In the genomic region with DNA sequence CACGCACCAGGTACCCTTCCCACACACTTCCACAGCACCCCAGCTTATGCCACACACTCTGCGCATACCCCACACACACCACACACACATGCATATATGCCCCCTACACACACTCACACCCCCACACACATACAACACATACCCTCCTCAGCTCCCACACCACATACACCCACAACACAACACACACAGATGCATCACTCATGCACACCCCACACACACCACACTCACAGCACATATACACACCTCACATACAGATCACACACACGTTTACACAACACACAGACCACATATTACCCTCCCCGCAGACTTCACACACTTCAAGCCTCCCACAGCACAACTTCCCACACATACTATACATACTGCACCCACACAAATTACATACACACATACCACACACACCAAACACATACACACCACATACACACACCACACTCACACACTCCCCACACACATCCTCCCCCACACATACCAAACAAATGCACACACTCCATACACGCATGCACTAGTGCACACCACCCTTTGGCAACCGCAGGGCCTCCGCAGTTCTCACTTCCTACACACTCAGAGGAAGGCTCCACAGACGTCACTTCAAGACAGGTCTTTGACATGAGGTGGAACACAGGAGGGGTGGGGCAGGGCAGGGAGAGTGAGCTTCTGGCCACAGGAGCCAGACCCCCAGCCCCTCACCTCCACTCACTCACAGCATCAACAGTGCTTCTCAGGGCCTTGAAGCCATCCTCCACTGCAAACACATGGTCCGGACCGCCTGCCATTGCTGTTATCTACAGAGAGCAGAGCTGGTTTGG, we compare ENCODE assay signal across 9 cellular contexts. TPM values are rescaled to one million over a fixed set of nuclear protein-coding genes. Genes with fewer than 3 reads are reported as not detected.
DNase-seq lines count a peak whose midpoint lies in the region; ATAC-seq lines count a peak whose summit lies in the region.
"Had no signal": no experiment of that assay in that cellular context is flagged by ENCODE, and none has a peak within 500 bp of the region (broad histone marks: within the 10 kb centered on the region; RNA-seq: fewer than 3 reads in every experiment).

No MANE protein-coding gene starts in this region.

- no peak overlapping the region for H3K27ac Mint-ChIP-seq in activated CD4-positive, alpha-beta T cell treated with anti-CD3 and anti-CD28 coated beads for 36 hours
- no peak overlapping the region for H3K27ac Mint-ChIP-seq in effector memory CD8-positive, alpha-beta T cell
- H3K27ac Mint-ChIP-seq: activated naive CD4-positive, alpha-beta T cell treated with anti-CD3 and anti-CD28 coated beads, Interleukin-2, amount 50 U/mL, for 24 hours had no signal

- peaks cover 2% of the 10 kb centered on the region for H3K36me3 Mint-ChIP-seq in activated CD4-positive, alpha-beta T cell treated with anti-CD3 and anti-CD28 coated beads for 36 hours (ENCODE audit: low read depth)
- H3K36me3 Mint-ChIP-seq in effector memory CD8-positive, alpha-beta T cell (ENCODE audit: insufficient read depth): peaks cover 3% of the 10 kb centered on the region

- H3K4me3 Mint-ChIP-seq in activated CD4-positive, alpha-beta T cell treated with anti-CD3 and anti-CD28 coated beads for 36 hours: no peak overlapping the region
- no peak overlapping the region for H3K4me3 Mint-ChIP-seq in effector memory CD8-positive, alpha-beta T cell
- H3K4me3 Mint-ChIP-seq: activated naive CD4-positive, alpha-beta T cell treated with anti-CD3 and anti-CD28 coated beads, Interleukin-2, amount 50 U/mL, for 24 hours had no signal

- POLR2A ChIA-PET in activated CD4-positive, alpha-beta T cell treated with anti-CD3 and anti-CD28 coated beads for 36 hours (lab: Charles Lee): interaction anchor here (0.7 kb wide), 1 partner anchor 287 kb away, joined by 3 read pairs; no protein-coding TSS in a partner anchor

- peak; percentile 80 for ATAC-seq in activated CD4-positive, alpha-beta T cell treated with anti-CD3 and anti-CD28 coated beads for 36 hours
- peak; percentile 82 for ATAC-seq in effector memory CD8-positive, alpha-beta T cell (replicated peaks)

- CTCF ChIA-PET in activated CD4-positive, alpha-beta T cell treated with anti-CD3 and anti-CD28 coated beads for 36 hours (lab: Charles Lee): interaction anchor here (1.5 to 1.6 kb wide), 2 partner anchors 9 to 161 kb away, joined by 5 to 12 read pairs; no protein-coding TSS in a partner anchor

- in situ Hi-C loops in ACHN (cut with HindIII; ENCODE audit: low pct_ligation_motif_present, low pct_unique_long_range_greater_than_20kb, low sequenced_read_pairs): no loop called here

- DNase-seq in activated CD4-positive, alpha-beta T cell treated with anti-CD3 and anti-CD28 coated beads for 36 hours: peak; percentile 87
- DNase-seq in activated CD4-positive, alpha-beta T cell treated with anti-CD3 and anti-CD28 coated beads for 1 hour: no peak
- DNase-seq in T-helper 9 cell: peak; percentile 34
- peak in 2 of 3 experiments; percentile 31 to 45 for DNase-seq in effector memory CD8-positive, alpha-beta T cell
- DNase-seq in midbrain (lab: John Stamatoyannopoulos, UW): no peak
- no peak for DNase-seq in ACHN
- DNase-seq in putamen (ENCODE audit: low spot score): no peak
- no peak for DNase-seq in NCI-H1105 treated with DMSO at 0.1 percent for 48 hours (lab: John Stamatoyannopoulos, UW)

- H3K27me3 Mint-ChIP-seq in activated CD4-positive, alpha-beta T cell treated with anti-CD3 and anti-CD28 coated beads for 36 hours: no peaks in the 10 kb centered on the region
- H3K27me3 Mint-ChIP-seq in effector memory CD8-positive, alpha-beta T cell: no peaks in the 10 kb centered on the region
- H3K27me3 Mint-ChIP-seq: activated naive CD4-positive, alpha-beta T cell treated with anti-CD3 and anti-CD28 coated beads, Interleukin-2, amount 50 U/mL, for 24 hours had no signal

- no peaks in the 10 kb centered on the region for H3K9me3 Mint-ChIP-seq in activated CD4-positive, alpha-beta T cell treated with anti-CD3 and anti-CD28 coated beads for 36 hours (ENCODE audit: low read depth)
- no peaks in the 10 kb centered on the region for H3K9me3 Mint-ChIP-seq in effector memory CD8-positive, alpha-beta T cell
- H3K9me3 Mint-ChIP-seq: activated naive CD4-positive, alpha-beta T cell treated with anti-CD3 and anti-CD28 coated beads, Interleukin-2, amount 50 U/mL, for 24 hours had no signal

- intact Hi-C loops in activated CD4-positive, alpha-beta T cell treated with anti-CD3 and anti-CD28 coated beads for 36 hours (cut with DNase I, micrococcal nuclease): loop anchor here in 1 of 2 experiments (5.0 kb wide), 2 partner anchors 236 to 596 kb away; a partner anchor contains a TSS

- peaks cover 25% of the 10 kb centered on the region for H3K4me1 Mint-ChIP-seq in activated CD4-positive, alpha-beta T cell treated with anti-CD3 and anti-CD28 coated beads for 36 hours
- H3K4me1 Mint-ChIP-seq in effector memory CD8-positive, alpha-beta T cell (ENCODE audit: low read depth in 2 of 2): peaks cover 25 to 28% of the 10 kb centered on the region in 2 donors

RNA-seq across cellular contexts. Expression of a gene that starts 18.5 kb away (rescaled TPM):
- total RNA-seq in activated CD4-positive, alpha-beta T cell treated with anti-CD3 and anti-CD28 coated beads for 36 hours: not detected

Comparison
In these comparisons a context has a peak if more than half of its experiments do, and no peak if none do; other contexts are left out.
1. DNase-seq: peak in activated CD4-positive, alpha-beta T cell treated with anti-CD3 and anti-CD28 coated beads for 36 hours (single experiment), T-helper 9 cell (single experiment) and effector memory CD8-positive, alpha-beta T cell (2 of 3); none in activated CD4-positive, alpha-beta T cell treated with anti-CD3 and anti-CD28 coated beads for 1 hour (single experiment), midbrain (single experiment), ACHN (single experiment), putamen (single experiment) and NCI-H1105 treated with DMSO at 0.1 percent for 48 hours (single experiment).